Comparison of ENCODE assay signal across 18 cellular contexts in genomic region chr7:16083931-16084330, GRCh38.
DNase-seq lines count a peak whose midpoint lies in the region; FAIRE-seq and TF ChIP-seq lines count a peak whose summit lies in the region.
"Had no signal": no experiment of that assay in that cellular context is flagged by ENCODE, and none has a peak within 500 bp of the region (broad histone marks: within the 10 kb centered on the region; RNA-seq: fewer than 3 reads in every experiment).

No MANE protein-coding gene starts in this region.

- H3K4me1 ChIP-seq in PC-9 (replicated peaks; ENCODE audit: insufficient read depth): peaks cover 15% of the 10 kb centered on the region
- H3K4me1 ChIP-seq: right atrium auricular region had no signal

- peak; percentile 87 for FAIRE-seq in H54 (lab: Jason Lieb, UNC)

- H4K20me1 ChIP-seq in PC-9 (ENCODE audit: insufficient read depth): no peaks in the 10 kb centered on the region

- TF ChIP-seq POLR2A in H54 (IDR thresholded peaks at IDR 0.05; ENCODE audit: low read depth, low read length): no peak

- H3K36me3 ChIP-seq in PC-9 (ENCODE audit: low read depth): no peaks in the 10 kb centered on the region
- H3K36me3 ChIP-seq: heart right ventricle, right atrium auricular region, thoracic aorta had no signal

- POLR2A ChIA-PET in PC-9 (lab: Charles Lee; ENCODE audit: unreplicated experiment): interaction anchor here (0.7 to 0.9 kb wide), 3 partner anchors 16 to 878 kb away, joined by 5 to 10 read pairs (median 7); no protein-coding TSS in a partner anchor

- 0 out of 2 replicates have a peak overlapping the region, but pooled peaks have one; percentile 0 for H3K4me2 ChIP-seq in PC-9

- DNase-seq in H54 (ENCODE audit: insufficient read length, low spot score) (peak; percentile 40), PC-9 (peak in 1 of 2 experiments; percentile 81), epithelial cell of esophagus (ENCODE audit: low read depth) (peak; percentile 74), pulmonary artery endothelial cell (ENCODE audit: low read depth, low spot score) (peak; percentile 74), posterior vena cava (ENCODE audit: low spot score) (no peak), cerebellar nuclear complex (lab: John Stamatoyannopoulos, UW) (no peak)
- DNase-seq in activated effector memory CD4-positive, alpha-beta T cell treated with anti-CD3 and anti-CD28 coated beads, Interleukin-2, amount 50 U/mL, for 16 hours: no peak
- DNase-seq: activated CD8-positive, alpha-beta memory T cell treated with anti-CD3 and anti-CD28 coated beads, Interleukin-2, amount 10 ng/mL, durations not matched to agents 7 days and 5 days; activated naive CD4-positive, alpha-beta T cell treated with anti-CD3 and anti-CD28 coated beads, Interleukin-2, amount 10 ng/mL, durations not matched to agents 7 days and 5 days; CD4-positive, CD25-positive, alpha-beta regulatory T cell; left ventricle myocardium superior; naive thymus-derived CD8-positive, alpha-beta T cell; stimulated activated CD8-positive, alpha-beta memory T cell treated with anti-CD3 and anti-CD28 coated beads, Interleukin-4, amount 100 ng/mL, for 48 hours had no signal

- H3F3A ChIP-seq in PC-9 (ENCODE audit: insufficient read depth, low read depth): no peaks in the 10 kb centered on the region

- H3K27me3 ChIP-seq in PC-9 (ENCODE audit: insufficient read depth, low read depth): no peaks in the 10 kb centered on the region
- H3K27me3 ChIP-seq: heart right ventricle, right atrium auricular region had no signal

- CTCF ChIA-PET in PC-9 (lab: Charles Lee): interaction anchor here (0.7 to 1.4 kb wide), 3 partner anchors 15 to 481 kb away, joined by 4 to 5 read pairs (median 4); no protein-coding TSS in a partner anchor

- no TSS peak for BruUV-seq in PC-9 (replicated peaks; lab: Mats Ljungman, UMichigan)

- no peaks in the 10 kb centered on the region for H3K9me3 ChIP-seq in PC-9 (ENCODE audit: insufficient read depth, low read depth)
- H3K9me3 ChIP-seq: heart right ventricle, right atrium auricular region, thoracic aorta had no signal

- TF ChIP-seq CTCF in PC-9 (conservative IDR thresholded peaks at IDR 0.05) (no peak), epithelial cell of esophagus (IDR thresholded peaks at IDR 0.05; ENCODE audit: insufficient read depth, low read depth, low read length, missing control alignments) (no peak)

- H3K4me3 ChIP-seq in PC-9: no peak overlapping the region
- no peak overlapping the region for H3K4me3 ChIP-seq in epithelial cell of esophagus (ENCODE audit: low read length)
- H3K4me3 ChIP-seq: heart right ventricle, right atrium auricular region, thoracic aorta had no signal

- H2AFZ ChIP-seq in PC-9: no peak overlapping the region

- peak overlapping the region; percentile 3; the same call in 1 of the 2 replicates for H3K27ac ChIP-seq in PC-9
- H3K27ac ChIP-seq: HL-60, right atrium auricular region, thoracic aorta, VCaP had no signal

- 0 out of 2 replicates have a peak, but pooled peaks cover 4% of the 10 kb centered on the region for H3K9me2 ChIP-seq in PC-9 (ENCODE audit: insufficient read depth)

- no peaks in the 10 kb centered on the region for H3K79me2 ChIP-seq in PC-9 (ENCODE audit: low read depth)

- intact Hi-C loops in PC-9 (cut with micrococcal nuclease; ENCODE audit: unreplicated experiment) (loop anchor here (1.0 to 2.0 kb wide), 3 partner anchors 45 to 561 kb away; partner anchors contain the start of gene ANKMY2), posterior vena cava (cut with DNase I) (loop anchor here in 1 of 2 donors (10.0 kb wide), 2 partner anchors 481 to 779 kb away; no protein-coding TSS in a partner anchor)

Comparison
In these comparisons a context has a peak if more than half of its experiments do, and no peak if none do; other contexts are left out.
1. DNase-seq: peak in H54 (single experiment), epithelial cell of esophagus (single experiment) and pulmonary artery endothelial cell (single experiment); none in posterior vena cava (single experiment), activated effector memory CD4-positive, alpha-beta T cell treated with anti-CD3 and anti-CD28 coated beads, Interleukin-2, amount 50 U/mL, for 16 hours (single experiment) and cerebellar nuclear complex (0 of 2).